Comparison of ENCODE assay signal across 8 cellular contexts in genomic region chr16:68084504-68085258, GRCh38. TPM values are rescaled to one million over a fixed set of nuclear protein-coding genes. Genes with fewer than 3 reads are reported as not detected.
DNase-seq lines count a peak whose midpoint lies in the region; ATAC-seq and TF ChIP-seq lines count a peak whose summit lies in the region.

No MANE protein-coding gene starts in this region.

- H3K27me3 Mint-ChIP-seq in chondrocyte (ENCODE audit: low read depth): no peaks in the 10 kb centered on the region

- no peak for TF ChIP-seq CTCF in chondrocyte (IDR thresholded peaks at IDR 0.05)

- H3K27ac Mint-ChIP-seq in chondrocyte (ENCODE audit: unreplicated experiment): peak overlapping the region; percentile 91

- H3K36me3 Mint-ChIP-seq in chondrocyte (ENCODE audit: low read depth): no peaks in the 10 kb centered on the region

- peaks cover 35% of the 10 kb centered on the region for H3K4me1 Mint-ChIP-seq in chondrocyte (ENCODE audit: low read depth)

- H3K4me3 Mint-ChIP-seq in chondrocyte (ENCODE audit: unreplicated experiment): peak overlapping the region; percentile 74

- peak; percentile 77 for TF ChIP-seq POLR2A in GM18526 (IDR thresholded peaks at IDR 0.05; ENCODE audit: extremely low read depth, insufficient read length)

- H3K9me3 Mint-ChIP-seq in chondrocyte (ENCODE audit: low read depth): no peaks in the 10 kb centered on the region

- ATAC-seq in HG03064 (IDR thresholded peaks at IDR 0.05; ENCODE audit: low read depth, unreplicated experiment): peak; percentile 44

- DNase-seq in A172 (ENCODE audit: low spot score) (peak; percentile 80), NCI-H2196 (lab: John Stamatoyannopoulos, UW; ENCODE audit: unreplicated experiment) (peak; percentile 59), chondrocyte (ENCODE audit: low spot score) (no peak), kidney tubule cell (ENCODE audit: low spot score) (peak; percentile 77)
- DNase-seq in activated CD4-positive, alpha-beta T cell treated with anti-CD3 and anti-CD28 coated beads for 24 hours (ENCODE audit: low read depth in 2 of 2): peak; percentile 70 to 83
- peak; percentile 53 to 87 (median 73) for DNase-seq in stimulated activated CD4-positive, alpha-beta T cell treated with anti-CD3 and anti-CD28 coated beads, Interleukin-1b, Interleukin-23, amount 100 ng/mL, for 24 hours (ENCODE audit: low read depth in 4 of 4, low spot score in 1 of 4)

RNA-seq across cellular contexts. Expression of gene NFATC3, which starts 0.5 kb away (rescaled TPM):
- total RNA-seq in A172 (2014; rRNA removed; shearing (Covaris generic)): 13.4 and 14.3 TPM in 2 replicates
- total RNA-seq in chondrocyte: 32.2 to 38.0 TPM (median 37.7 TPM) in 3 replicates
